1 cellular context compared by ENCODE assay signal in genomic region chr12:46256942-46257341, GRCh38.
TF ChIP-seq lines count a peak whose summit lies in the region.

No MANE protein-coding gene starts in this region.

TF ChIP-seq in K562, 482 proteins besides CTCF, POLR2A, EP300 and RAD21:
- peak; percentile 66 for TF ChIP-seq PKNOX1 (IDR thresholded peaks at IDR 0.05)
- TF ChIP-seq ETS1 (conservative IDR thresholded peaks at IDR 0.05; ENCODE audit: control insufficient read depth, low read depth, low read length): no peak
- 0 out of 2 replicates have a peak, but pooled peaks have one; percentile 18 for TF ChIP-seq RBFOX2 (IDR thresholded peaks at IDR 0.05; ENCODE audit: low read depth, low read length)
- peak; percentile 9; the same call in 1 of the 2 replicates for TF ChIP-seq GABPA (tag; conservative IDR thresholded peaks at IDR 0.05; ENCODE audit: low read depth)
- no peak for TF ChIP-seq BACH1 (tag; IDR thresholded peaks at IDR 0.05)
TF ChIP-seq in K562: peak in this region for 3.
